ENCODE assay signal across 2 cellular contexts in the genomic region with DNA sequence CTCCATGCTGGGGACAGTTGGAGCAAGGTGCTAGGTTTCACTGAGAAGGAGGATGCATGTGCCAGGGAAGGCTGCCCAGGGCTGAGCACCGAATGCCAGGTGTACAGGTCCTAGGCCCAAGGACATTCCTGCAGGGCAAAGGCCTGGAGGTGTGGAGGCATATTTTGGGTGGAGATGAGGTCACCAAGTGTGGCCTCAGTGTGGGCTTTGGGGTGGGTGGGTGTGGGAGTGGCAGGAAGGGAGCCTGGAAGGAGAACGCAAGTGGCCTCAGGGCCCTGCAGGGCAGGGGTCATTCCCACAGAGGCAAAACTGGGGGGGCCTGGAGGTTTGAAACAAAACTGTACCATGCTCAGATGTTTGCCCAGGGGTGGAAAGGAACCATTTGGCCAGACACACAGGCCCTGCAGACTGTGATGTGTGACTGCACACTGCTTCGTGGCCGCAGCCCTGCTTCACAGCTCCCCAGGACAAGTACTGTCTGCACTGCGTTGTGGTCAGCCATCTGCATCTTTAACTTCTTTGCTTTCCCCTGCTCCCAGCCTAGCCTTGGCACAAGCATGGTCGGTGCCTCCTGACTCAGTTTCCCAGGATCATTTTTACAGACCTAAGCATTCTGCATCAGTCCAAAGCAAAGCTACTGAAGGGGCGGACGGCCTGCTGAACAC.
TF ChIP-seq lines count a peak whose summit lies in the region.

No MANE protein-coding gene starts in this region.

TF ChIP-seq in SK-N-SH, 30 proteins besides CTCF, POLR2A, EP300 and RAD21 (continued from another document):
- TF ChIP-seq, protein P1, sequence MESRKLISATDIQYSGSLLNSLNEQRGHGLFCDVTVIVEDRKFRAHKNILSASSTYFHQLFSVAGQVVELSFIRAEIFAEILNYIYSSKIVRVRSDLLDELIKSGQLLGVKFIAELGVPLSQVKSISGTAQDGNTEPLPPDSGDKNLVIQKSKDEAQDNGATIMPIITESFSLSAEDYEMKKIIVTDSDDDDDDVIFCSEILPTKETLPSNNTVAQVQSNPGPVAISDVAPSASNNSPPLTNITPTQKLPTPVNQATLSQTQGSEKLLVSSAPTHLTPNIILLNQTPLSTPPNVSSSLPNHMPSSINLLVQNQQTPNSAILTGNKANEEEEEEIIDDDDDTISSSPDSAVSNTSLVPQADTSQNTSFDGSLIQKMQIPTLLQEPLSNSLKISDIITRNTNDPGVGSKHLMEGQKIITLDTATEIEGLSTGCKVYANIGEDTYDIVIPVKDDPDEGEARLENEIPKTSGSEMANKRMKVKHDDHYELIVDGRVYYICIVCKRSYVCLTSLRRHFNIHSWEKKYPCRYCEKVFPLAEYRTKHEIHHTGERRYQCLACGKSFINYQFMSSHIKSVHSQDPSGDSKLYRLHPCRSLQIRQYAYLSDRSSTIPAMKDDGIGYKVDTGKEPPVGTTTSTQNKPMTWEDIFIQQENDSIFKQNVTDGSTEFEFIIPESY (IDR thresholded peaks at IDR 0.05; ENCODE audit: borderline replicate concordance, low read depth), result no peak
- TF ChIP-seq, protein P2, sequence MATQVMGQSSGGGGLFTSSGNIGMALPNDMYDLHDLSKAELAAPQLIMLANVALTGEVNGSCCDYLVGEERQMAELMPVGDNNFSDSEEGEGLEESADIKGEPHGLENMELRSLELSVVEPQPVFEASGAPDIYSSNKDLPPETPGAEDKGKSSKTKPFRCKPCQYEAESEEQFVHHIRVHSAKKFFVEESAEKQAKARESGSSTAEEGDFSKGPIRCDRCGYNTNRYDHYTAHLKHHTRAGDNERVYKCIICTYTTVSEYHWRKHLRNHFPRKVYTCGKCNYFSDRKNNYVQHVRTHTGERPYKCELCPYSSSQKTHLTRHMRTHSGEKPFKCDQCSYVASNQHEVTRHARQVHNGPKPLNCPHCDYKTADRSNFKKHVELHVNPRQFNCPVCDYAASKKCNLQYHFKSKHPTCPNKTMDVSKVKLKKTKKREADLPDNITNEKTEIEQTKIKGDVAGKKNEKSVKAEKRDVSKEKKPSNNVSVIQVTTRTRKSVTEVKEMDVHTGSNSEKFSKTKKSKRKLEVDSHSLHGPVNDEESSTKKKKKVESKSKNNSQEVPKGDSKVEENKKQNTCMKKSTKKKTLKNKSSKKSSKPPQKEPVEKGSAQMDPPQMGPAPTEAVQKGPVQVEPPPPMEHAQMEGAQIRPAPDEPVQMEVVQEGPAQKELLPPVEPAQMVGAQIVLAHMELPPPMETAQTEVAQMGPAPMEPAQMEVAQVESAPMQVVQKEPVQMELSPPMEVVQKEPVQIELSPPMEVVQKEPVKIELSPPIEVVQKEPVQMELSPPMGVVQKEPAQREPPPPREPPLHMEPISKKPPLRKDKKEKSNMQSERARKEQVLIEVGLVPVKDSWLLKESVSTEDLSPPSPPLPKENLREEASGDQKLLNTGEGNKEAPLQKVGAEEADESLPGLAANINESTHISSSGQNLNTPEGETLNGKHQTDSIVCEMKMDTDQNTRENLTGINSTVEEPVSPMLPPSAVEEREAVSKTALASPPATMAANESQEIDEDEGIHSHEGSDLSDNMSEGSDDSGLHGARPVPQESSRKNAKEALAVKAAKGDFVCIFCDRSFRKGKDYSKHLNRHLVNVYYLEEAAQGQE (IDR thresholded peaks at IDR 0.05; ENCODE audit: low read depth, low read length), result no peak
- no peak for TF ChIP-seq TEAD4 (IDR thresholded peaks at IDR 0.05; ENCODE audit: borderline replicate concordance, insufficient read depth)
- no peak for TF ChIP-seq RCOR1 (IDR thresholded peaks at IDR 0.05; ENCODE audit: low read length)
- TF ChIP-seq SIN3A (IDR thresholded peaks at IDR 0.05; ENCODE audit: borderline replicate concordance, low read depth, low read length), result no peak
- TF ChIP-seq TCF12 (IDR thresholded peaks at IDR 0.05), result no peak

TF ChIP-seq in SK-N-SH treated with all-trans-retinoic acid at 6 μM for 48 hours, 23 proteins besides CTCF, POLR2A, EP300 and RAD21 (continued from another document):
- TF ChIP-seq, protein P3, sequence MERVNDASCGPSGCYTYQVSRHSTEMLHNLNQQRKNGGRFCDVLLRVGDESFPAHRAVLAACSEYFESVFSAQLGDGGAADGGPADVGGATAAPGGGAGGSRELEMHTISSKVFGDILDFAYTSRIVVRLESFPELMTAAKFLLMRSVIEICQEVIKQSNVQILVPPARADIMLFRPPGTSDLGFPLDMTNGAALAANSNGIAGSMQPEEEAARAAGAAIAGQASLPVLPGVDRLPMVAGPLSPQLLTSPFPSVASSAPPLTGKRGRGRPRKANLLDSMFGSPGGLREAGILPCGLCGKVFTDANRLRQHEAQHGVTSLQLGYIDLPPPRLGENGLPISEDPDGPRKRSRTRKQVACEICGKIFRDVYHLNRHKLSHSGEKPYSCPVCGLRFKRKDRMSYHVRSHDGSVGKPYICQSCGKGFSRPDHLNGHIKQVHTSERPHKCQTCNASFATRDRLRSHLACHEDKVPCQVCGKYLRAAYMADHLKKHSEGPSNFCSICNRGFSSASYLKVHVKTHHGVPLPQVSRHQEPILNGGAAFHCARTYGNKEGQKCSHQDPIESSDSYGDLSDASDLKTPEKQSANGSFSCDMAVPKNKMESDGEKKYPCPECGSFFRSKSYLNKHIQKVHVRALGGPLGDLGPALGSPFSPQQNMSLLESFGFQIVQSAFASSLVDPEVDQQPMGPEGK (CRISPR knock-in tag; IDR thresholded peaks at IDR 0.05; ENCODE audit: borderline replicate concordance), result no peak
- TF ChIP-seq, protein P4, sequence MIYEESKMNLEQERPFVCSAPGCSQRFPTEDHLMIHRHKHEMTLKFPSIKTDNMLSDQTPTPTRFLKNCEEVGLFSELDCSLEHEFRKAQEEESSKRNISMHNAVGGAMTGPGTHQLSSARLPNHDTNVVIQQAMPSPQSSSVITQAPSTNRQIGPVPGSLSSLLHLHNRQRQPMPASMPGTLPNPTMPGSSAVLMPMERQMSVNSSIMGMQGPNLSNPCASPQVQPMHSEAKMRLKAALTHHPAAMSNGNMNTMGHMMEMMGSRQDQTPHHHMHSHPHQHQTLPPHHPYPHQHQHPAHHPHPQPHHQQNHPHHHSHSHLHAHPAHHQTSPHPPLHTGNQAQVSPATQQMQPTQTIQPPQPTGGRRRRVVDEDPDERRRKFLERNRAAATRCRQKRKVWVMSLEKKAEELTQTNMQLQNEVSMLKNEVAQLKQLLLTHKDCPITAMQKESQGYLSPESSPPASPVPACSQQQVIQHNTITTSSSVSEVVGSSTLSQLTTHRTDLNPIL (CRISPR knock-in tag; IDR thresholded peaks at IDR 0.05; ENCODE audit: low read depth), result no peak
- TF ChIP-seq ZNF70 (CRISPR knock-in tag; IDR thresholded peaks at IDR 0.05), result no peak
- TF ChIP-seq, protein P5, sequence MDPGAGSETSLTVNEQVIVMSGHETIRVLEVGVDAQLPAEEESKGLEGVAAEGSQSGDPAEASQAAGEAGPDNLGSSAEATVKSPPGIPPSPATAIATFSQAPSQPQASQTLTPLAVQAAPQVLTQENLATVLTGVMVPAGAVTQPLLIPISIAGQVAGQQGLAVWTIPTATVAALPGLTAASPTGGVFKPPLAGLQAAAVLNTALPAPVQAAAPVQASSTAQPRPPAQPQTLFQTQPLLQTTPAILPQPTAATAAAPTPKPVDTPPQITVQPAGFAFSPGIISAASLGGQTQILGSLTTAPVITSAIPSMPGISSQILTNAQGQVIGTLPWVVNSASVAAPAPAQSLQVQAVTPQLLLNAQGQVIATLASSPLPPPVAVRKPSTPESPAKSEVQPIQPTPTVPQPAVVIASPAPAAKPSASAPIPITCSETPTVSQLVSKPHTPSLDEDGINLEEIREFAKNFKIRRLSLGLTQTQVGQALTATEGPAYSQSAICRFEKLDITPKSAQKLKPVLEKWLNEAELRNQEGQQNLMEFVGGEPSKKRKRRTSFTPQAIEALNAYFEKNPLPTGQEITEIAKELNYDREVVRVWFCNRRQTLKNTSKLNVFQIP (CRISPR knock-in tag; IDR thresholded peaks at IDR 0.05; ENCODE audit: borderline replicate concordance, low read depth), result no peak
- TF ChIP-seq, protein P6, sequence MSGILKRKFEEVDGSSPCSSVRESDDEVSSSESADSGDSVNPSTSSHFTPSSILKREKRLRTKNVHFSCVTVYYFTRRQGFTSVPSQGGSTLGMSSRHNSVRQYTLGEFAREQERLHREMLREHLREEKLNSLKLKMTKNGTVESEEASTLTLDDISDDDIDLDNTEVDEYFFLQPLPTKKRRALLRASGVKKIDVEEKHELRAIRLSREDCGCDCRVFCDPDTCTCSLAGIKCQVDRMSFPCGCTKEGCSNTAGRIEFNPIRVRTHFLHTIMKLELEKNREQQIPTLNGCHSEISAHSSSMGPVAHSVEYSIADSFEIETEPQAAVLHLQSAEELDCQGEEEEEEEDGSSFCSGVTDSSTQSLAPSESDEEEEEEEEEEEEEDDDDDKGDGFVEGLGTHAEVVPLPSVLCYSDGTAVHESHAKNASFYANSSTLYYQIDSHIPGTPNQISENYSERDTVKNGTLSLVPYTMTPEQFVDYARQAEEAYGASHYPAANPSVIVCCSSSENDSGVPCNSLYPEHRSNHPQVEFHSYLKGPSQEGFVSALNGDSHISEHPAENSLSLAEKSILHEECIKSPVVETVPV (CRISPR knock-in tag; IDR thresholded peaks at IDR 0.05), result no peak
- no peak for TF ChIP-seq PPARA (CRISPR knock-in tag; IDR thresholded peaks at IDR 0.05; ENCODE audit: borderline replicate concordance)
- TF ChIP-seq ZFP30 (CRISPR knock-in tag; IDR thresholded peaks at IDR 0.05), result no peak
- TF ChIP-seq ISL1 (CRISPR knock-in tag; IDR thresholded peaks at IDR 0.05), result no peak
- TF ChIP-seq ARNTL (CRISPR knock-in tag; IDR thresholded peaks at IDR 0.05; ENCODE audit: borderline replicate concordance, low read depth), result no peak
- TF ChIP-seq ZNF8 (CRISPR knock-in tag; IDR thresholded peaks at IDR 0.05), result no peak
- TF ChIP-seq SNAI2 (CRISPR knock-in tag; IDR thresholded peaks at IDR 0.05), result no peak
- TF ChIP-seq GLIS3 (CRISPR knock-in tag; IDR thresholded peaks at IDR 0.05), result no peak
- no peak for TF ChIP-seq OSR1 (CRISPR knock-in tag; IDR thresholded peaks at IDR 0.05)
- no peak for TF ChIP-seq CSDC2 (CRISPR knock-in tag; IDR thresholded peaks at IDR 0.05)
- TF ChIP-seq ZC3H10 (CRISPR knock-in tag; IDR thresholded peaks at IDR 0.05), result no peak
